ENCODE assay signal across 8 cellular contexts in genomic region chr1:153404768-153405167, GRCh38. TPM values are rescaled to one million over a fixed set of nuclear protein-coding genes. Genes with fewer than 3 reads are reported as not detected.
DNase-seq lines count a peak whose midpoint lies in the region; ATAC-seq and TF ChIP-seq lines count a peak whose summit lies in the region.

No MANE protein-coding gene starts in this region.

- 46% methylated on average over 15 of the region's 15 CpGs for WGBS in hepatocyte (ENCODE audit: low lambda C conversion rate, missing lambda C conversion rate)

- no peak overlapping the region for H2AFZ ChIP-seq in hepatocyte

- no peaks in the 10 kb centered on the region for H4K20me1 ChIP-seq in hepatocyte (ENCODE audit: insufficient read depth, poor library complexity, severe bottlenecking)

- H3K9me3 ChIP-seq in hepatocyte (ENCODE audit: low read depth), result no peaks in the 10 kb centered on the region

- H3K27me3 ChIP-seq in hepatocyte, result no peaks in the 10 kb centered on the region

- DNase-seq in NCI-H2227 (lab: John Stamatoyannopoulos, UW; ENCODE audit: unreplicated experiment) (peak; percentile 13), NCI-H2227 treated with DMSO at 0.1 percent for 48 hours (lab: John Stamatoyannopoulos, UW) (no peak), RWPE1 (ENCODE audit: low spot score) (peak; percentile 58), hepatocyte (ENCODE audit: low spot score) (no peak), NCI-H2029 (lab: John Stamatoyannopoulos, UW) (no peak)
- DNase-seq in activated naive CD4-positive, alpha-beta T cell treated with Interleukin-2 at 50 U/mL for 16 hours, result peak; percentile 57
- peak; percentile 22 to 64 (median 33) for DNase-seq in stimulated activated CD4-positive, alpha-beta T cell treated with anti-CD3 and anti-CD28 coated beads, TNF-alpha, amount 100 ng/mL, for 24 hours (ENCODE audit: low read depth in 3 of 3)

- no peak for ATAC-seq in GM21381 (IDR thresholded peaks at IDR 0.05; ENCODE audit: unreplicated experiment)

- no peak overlapping the region for H3K4me3 ChIP-seq in hepatocyte

- H3K4me1 ChIP-seq in hepatocyte (ENCODE audit: insufficient read depth), result no peaks in the 10 kb centered on the region

- CTCF ChIA-PET in RWPE1 (lab: Yijun Ruan, JAX), result interaction anchor here (0.5 to 1.6 kb wide), 12 partner anchors 10 to 1179 kb away, joined by 3 to 11 read pairs (median 3); partner anchors contain the start of genes S100A12 and S100A8

- no peaks in the 10 kb centered on the region for H3K79me2 ChIP-seq in hepatocyte

- TF ChIP-seq CTCF in RWPE1 (conservative IDR thresholded peaks at IDR 0.05; ENCODE audit: low read depth), result peak; percentile 59
- TF ChIP-seq CTCF in hepatocyte (IDR thresholded peaks at IDR 0.05; ENCODE audit: poor library complexity), result peak; percentile 12

- H3K4me2 ChIP-seq in hepatocyte, result no peak overlapping the region

- no peaks in the 10 kb centered on the region for H3K9me2 ChIP-seq in hepatocyte (replicated peaks; ENCODE audit: insufficient read depth)

- no peak overlapping the region for H3K27ac ChIP-seq in RWPE1
- H3K27ac ChIP-seq in hepatocyte, result no peak overlapping the region

- H3K36me3 ChIP-seq in hepatocyte (replicated peaks; ENCODE audit: insufficient read depth, low read depth), result no peaks in the 10 kb centered on the region

- POLR2A ChIA-PET in RWPE1 (lab: Yijun Ruan, JAX; ENCODE audit: low non-redundant PET), result no interaction called here

RNA-seq across cellular contexts. Expression of gene S100A7A, which starts 11.6 kb away (rescaled TPM):
- total RNA-seq in hepatocyte, result not detected in 2 replicates
- not detected in 2 replicates for polyA plus RNA-seq in hepatocyte

RNA-seq across cellular contexts. Expression of gene S100A8, which starts 13.9 kb away (rescaled TPM):
- 0.70 TPM in 1 of 2 replicates, not detected in the other for total RNA-seq in hepatocyte
- 0.60 and 2.2 TPM in 2 replicates for polyA plus RNA-seq in hepatocyte

RNA-seq across cellular contexts. Expression of gene S100A12, which starts 29.3 kb away (rescaled TPM):
- total RNA-seq in hepatocyte, result not detected in 2 replicates
- polyA plus RNA-seq in hepatocyte, result 1.1 TPM in 1 of 2 replicates, not detected in the other

RNA-seq across cellular contexts. Expression of gene S100A9, which starts 47.1 kb away (rescaled TPM):
- 3.2 and 11.9 TPM in 2 replicates for total RNA-seq in hepatocyte
- polyA plus RNA-seq in hepatocyte, result 1.9 and 6.4 TPM in 2 replicates

RNA-seq across cellular contexts. Expression of gene S100A7, which starts 55.7 kb away (rescaled TPM):
- 0.60 TPM in 1 of 2 replicates, not detected in the other for total RNA-seq in hepatocyte
- 1.0 and 2.5 TPM in 2 replicates for polyA plus RNA-seq in hepatocyte

Comparison
In these comparisons a context has a peak if more than half of its experiments do, and no peak if none do; other contexts are left out.
1. DNase-seq: peak in NCI-H2227 (single experiment), RWPE1 (single experiment), activated naive CD4-positive, alpha-beta T cell treated with Interleukin-2 at 50 U/mL for 16 hours (single experiment) and stimulated activated CD4-positive, alpha-beta T cell treated with anti-CD3 and anti-CD28 coated beads, TNF-alpha, amount 100 ng/mL, for 24 hours (3 of 3); none in NCI-H2227 treated with DMSO at 0.1 percent for 48 hours (single experiment), hepatocyte (single experiment) and NCI-H2029 (single experiment).